8 cellular contexts compared by ENCODE assay signal in the genomic region with DNA sequence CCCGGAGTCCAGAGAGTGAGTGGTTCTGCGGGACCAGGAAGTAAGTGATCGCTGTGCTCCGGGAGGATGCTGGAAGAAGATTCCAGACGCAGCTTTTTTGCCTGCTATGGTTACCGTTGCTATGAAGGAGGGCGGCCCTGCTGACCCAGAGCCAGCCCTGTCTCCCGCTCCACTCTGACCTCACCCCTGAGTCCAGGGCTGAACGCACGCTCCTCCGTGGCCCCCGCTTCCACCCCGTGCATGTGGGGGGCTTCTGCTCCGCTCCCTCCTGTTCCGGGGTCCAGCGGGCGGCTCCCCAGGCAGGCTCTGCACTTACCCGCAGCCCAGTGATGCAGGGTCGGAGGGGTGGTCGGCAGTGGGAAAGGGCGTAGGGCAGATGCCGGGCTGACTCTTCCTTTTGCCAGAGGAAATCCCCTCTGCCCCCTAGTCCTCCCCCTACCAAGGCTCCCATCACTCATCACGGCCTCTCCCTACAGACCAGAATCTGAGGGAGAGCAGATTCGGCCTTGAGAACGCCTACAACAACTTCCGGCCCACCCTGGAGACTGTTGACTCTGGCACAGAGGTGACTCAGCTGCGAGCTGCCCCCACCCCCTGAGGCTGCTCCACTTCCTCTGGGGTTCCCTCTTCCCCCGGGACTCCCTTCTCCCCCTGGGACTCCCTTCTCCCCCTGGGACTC. TPM values are rescaled to one million over a fixed set of nuclear protein-coding genes. Genes with fewer than 3 reads are reported as not detected.
DNase-seq lines count a peak whose midpoint lies in the region; ATAC-seq and TF ChIP-seq lines count a peak whose summit lies in the region.

No MANE protein-coding gene starts in this region.

- H3K36me3 ChIP-seq in BE2C = no peaks in the 10 kb centered on the region
- H3K36me3 ChIP-seq in cardiac muscle cell = no peaks in the 10 kb centered on the region
- no peaks in the 10 kb centered on the region for H3K36me3 ChIP-seq in psoas muscle (ENCODE audit: insufficient read depth in 1 of 2, low read depth in 1 of 2)

- H3K9me3 ChIP-seq in BE2C (no peaks in the 10 kb centered on the region), cardiac muscle cell (ENCODE audit: low read depth) (no peaks in the 10 kb centered on the region), psoas muscle (no peaks in the 10 kb centered on the region)

- no peaks in the 10 kb centered on the region for H3K36me3 Mint-ChIP-seq in activated naive CD4-positive, alpha-beta T cell treated with anti-CD3 and anti-CD28 coated beads for 36 hours (ENCODE audit: low read depth)

- H3K4me3 ChIP-seq in BE2C (ENCODE audit: low read depth, low read length) = peak overlapping the region; percentile 63
- no peak overlapping the region for H3K4me3 ChIP-seq in cardiac muscle cell
- peak overlapping the region; percentile 51 for H3K4me3 ChIP-seq in psoas muscle

- 0 to 1% (median 1%) methylated on average over 22 to 28 of the region's 28 CpGs for WGBS in psoas muscle, 3 donors

- CTCF ChIA-PET in activated naive CD4-positive, alpha-beta T cell treated with anti-CD3 and anti-CD28 coated beads for 36 hours (lab: Charles Lee) = interaction anchor here (0.6 kb wide), 1 partner anchor 40 kb away, joined by 5 read pairs; no protein-coding TSS in a partner anchor

- TF ChIP-seq CTCF in BE2C (IDR thresholded peaks at IDR 0.05; ENCODE audit: low read depth, low read length) = no peak
- TF ChIP-seq CTCF in cardiac muscle cell (IDR thresholded peaks at IDR 0.05; ENCODE audit: low read depth, low read length) = no peak
- no peak for TF ChIP-seq CTCF in psoas muscle (IDR thresholded peaks at IDR 0.05)

- DNase-seq in BE2C (peak; percentile 58), GM19240 (ENCODE audit: insufficient read length, low spot score) (peak; percentile 86), SIG-M5 treated with dmso at 0.1 percent for 504 hours (lab: John Stamatoyannopoulos, UW; ENCODE audit: unreplicated experiment) (peak; percentile 64), cardiac muscle cell (ENCODE audit: low read depth in 1 of 2, low spot score in 1 of 2) (peak; percentile 42 to 90), psoas muscle (peak; percentile 68 to 79), ureter (ENCODE audit: low spot score) (peak; percentile 83)
- DNase-seq in activated naive CD4-positive, alpha-beta T cell treated with anti-CD3 and anti-CD28 coated beads for 36 hours = peak; percentile 87

- peak overlapping the region; percentile 57 for H3K4me3 Mint-ChIP-seq in activated naive CD4-positive, alpha-beta T cell treated with anti-CD3 and anti-CD28 coated beads for 36 hours

- H3K27ac ChIP-seq in cardiac muscle cell (no peak overlapping the region), psoas muscle (no peak overlapping the region)

- H3K4me1 ChIP-seq in BE2C = no peaks in the 10 kb centered on the region; the same call in 1 of the 2 replicates
- H3K4me1 ChIP-seq in cardiac muscle cell (ENCODE audit: low read depth) = no peaks in the 10 kb centered on the region
- no peaks in the 10 kb centered on the region for H3K4me1 ChIP-seq in psoas muscle

- H3K4me1 Mint-ChIP-seq in activated naive CD4-positive, alpha-beta T cell treated with anti-CD3 and anti-CD28 coated beads for 36 hours (ENCODE audit: low read depth) = peaks cover 18% of the 10 kb centered on the region

- H3K27ac Mint-ChIP-seq in activated naive CD4-positive, alpha-beta T cell treated with anti-CD3 and anti-CD28 coated beads for 36 hours = no peak overlapping the region

- intact Hi-C loops in activated naive CD4-positive, alpha-beta T cell treated with anti-CD3 and anti-CD28 coated beads for 36 hours (cut with micrococcal nuclease) = loop anchor here (5.0 kb wide), 1 partner anchor 50 kb away; a partner anchor contains a TSS
- intact Hi-C loops in psoas muscle (cut with DNase I) = no loop called here

- H3K27me3 ChIP-seq in BE2C (no peaks in the 10 kb centered on the region; the same call in 1 of the 2 replicates), cardiac muscle cell (peaks cover 50% of the 10 kb centered on the region), psoas muscle (ENCODE audit: insufficient read depth in 3 of 3, low read length in 2 of 3) (peaks cover 0 to 19% (median 16%) of the 10 kb centered on the region in 3 donors)

- peak; percentile 66 for ATAC-seq in HG03558 (IDR thresholded peaks at IDR 0.05; ENCODE audit: extremely low read depth, unreplicated experiment)
- peak; percentile 51 to 77 (median 68) for ATAC-seq in psoas muscle

- peaks cover 12% of the 10 kb centered on the region for H3K27me3 Mint-ChIP-seq in activated naive CD4-positive, alpha-beta T cell treated with anti-CD3 and anti-CD28 coated beads for 36 hours (ENCODE audit: low read depth)

- no peaks in the 10 kb centered on the region for H3K9me3 Mint-ChIP-seq in activated naive CD4-positive, alpha-beta T cell treated with anti-CD3 and anti-CD28 coated beads for 36 hours

RNA-seq across cellular contexts. Expression of a gene that starts 2.6 kb away (rescaled TPM):
- polyA plus RNA-seq in BE2C (2012; ENCODE audit: insufficient read depth, insufficient read length, low read depth) = not detected
- total RNA-seq in activated naive CD4-positive, alpha-beta T cell treated with anti-CD3 and anti-CD28 coated beads for 36 hours = not detected
- total RNA-seq in cardiac muscle cell (not detected in 2 replicates), psoas muscle (under 1 TPM in 1 of 4 donors, not detected in 3; 0.02 TPM), ureter (not detected)
- polyA plus RNA-seq in cardiac muscle cell (not detected in 2 replicates), psoas muscle (under 1 TPM in 1 of 3 donors, not detected in 2; 0.03 TPM)

RNA-seq across cellular contexts. Expression of a gene that starts 47.9 kb away (rescaled TPM):
- polyA plus RNA-seq in BE2C (2012; ENCODE audit: insufficient read depth, insufficient read length, low read depth) = 0.82 TPM
- total RNA-seq in activated naive CD4-positive, alpha-beta T cell treated with anti-CD3 and anti-CD28 coated beads for 36 hours = not detected
- total RNA-seq in cardiac muscle cell (2.4 TPM in 1 of 2 replicates, not detected in the other), psoas muscle (under 1 TPM in 2 of 4 donors, not detected in 2; 0.02 to 0.13 TPM), ureter (2.1 TPM)
- polyA plus RNA-seq in cardiac muscle cell (not detected in 2 replicates), psoas muscle (under 1 TPM in 1 of 3 donors, not detected in 2; 0.09 TPM)
